Comparison of ENCODE assay signal across 20 cellular contexts in genomic region chr5:110653231-110653970, GRCh38.
DNase-seq lines count a peak whose midpoint lies in the region; ATAC-seq lines count a peak whose summit lies in the region.
"Had no signal": no experiment of that assay in that cellular context is flagged by ENCODE, and none has a peak within 500 bp of the region (broad histone marks: within the 10 kb centered on the region; RNA-seq: fewer than 3 reads in every experiment).

No MANE protein-coding gene starts in this region.

- peak overlapping the region; percentile 63 for H3K27ac ChIP-seq in caudate nucleus (ENCODE audit: low read depth, low read length)

- DNase-seq in caudate nucleus (lab: John Stamatoyannopoulos, UW) (peak in 2 of 61 donors; percentile 8 to 33), globus pallidus (ENCODE audit: low spot score) (peak; percentile 38), pons (ENCODE audit: low spot score) (peak; percentile 34), D341Med (ENCODE audit: low spot score) (no peak), NCI-H2029 (lab: John Stamatoyannopoulos, UW) (no peak)
- no peak for DNase-seq in stimulated activated CD4-positive, alpha-beta T cell treated with anti-CD3 and anti-CD28 coated beads, Interleukin-4, amount 100 ng/mL, for 1 hour
- DNase-seq: BE2C; Calu3; H9; IMR-90; KG1; MM.1S; NCI-H2029 treated with DMSO at 0.1 percent for 48 hours; NCI-H446 treated with DMSO at 0.1 percent for 48 hours; NCI-H526; NCI-H82; NK-92 treated with Interleukin-12 subunit alpha and Interleukin-12 subunit beta, amount 100 ng/mL, for 24 hours; PC-3 had no signal

- ATAC-seq in HG03342 (IDR thresholded peaks at IDR 0.05; ENCODE audit: unreplicated experiment), result no peak
- ATAC-seq: PC-3, SK-N-SH treated with all-trans-retinoic acid at 6 μM for 48 hours had no signal

Comparison
In these comparisons a context has a peak if more than half of its experiments do, and no peak if none do; other contexts are left out.
1. DNase-seq: peak in globus pallidus (single experiment) and pons (single experiment); none in stimulated activated CD4-positive, alpha-beta T cell treated with anti-CD3 and anti-CD28 coated beads, Interleukin-4, amount 100 ng/mL, for 1 hour (single experiment), D341Med (single experiment) and NCI-H2029 (single experiment).